Comparison of ENCODE assay signal across 1 cellular context in the genomic region with DNA sequence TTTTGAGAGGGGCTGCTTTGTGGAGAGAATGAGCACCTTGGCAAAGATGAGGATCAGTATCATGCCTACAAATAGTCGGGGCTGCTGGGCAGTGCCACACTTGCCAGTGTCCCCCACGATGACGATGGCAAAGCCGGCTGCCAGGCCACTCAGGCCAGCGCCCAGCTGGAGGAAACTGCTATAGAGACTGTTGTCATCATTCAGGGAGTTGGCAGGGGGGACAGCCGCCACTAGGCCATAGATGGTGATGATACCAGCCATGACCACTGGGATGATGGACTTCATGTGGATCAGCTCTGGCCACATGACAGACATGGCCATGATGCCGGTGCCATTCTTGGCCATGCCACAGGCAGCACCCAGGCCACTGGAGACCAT.
TF ChIP-seq lines count a peak whose summit lies in the region.

No MANE protein-coding gene starts in this region.

TF ChIP-seq in HEK293, 187 proteins besides CTCF, POLR2A, EP300 and RAD21:
- TF ChIP-seq HIC1 (tag by site-specific recombination; IDR thresholded peaks at IDR 0.05): 0 out of 2 replicates have a peak, but pooled peaks have one; percentile 35
- no peak for TF ChIP-seq ZNF157 (tag by site-specific recombination; IDR thresholded peaks at IDR 0.05)
